ENCODE assay signal across 21 cellular contexts in the genomic region with DNA sequence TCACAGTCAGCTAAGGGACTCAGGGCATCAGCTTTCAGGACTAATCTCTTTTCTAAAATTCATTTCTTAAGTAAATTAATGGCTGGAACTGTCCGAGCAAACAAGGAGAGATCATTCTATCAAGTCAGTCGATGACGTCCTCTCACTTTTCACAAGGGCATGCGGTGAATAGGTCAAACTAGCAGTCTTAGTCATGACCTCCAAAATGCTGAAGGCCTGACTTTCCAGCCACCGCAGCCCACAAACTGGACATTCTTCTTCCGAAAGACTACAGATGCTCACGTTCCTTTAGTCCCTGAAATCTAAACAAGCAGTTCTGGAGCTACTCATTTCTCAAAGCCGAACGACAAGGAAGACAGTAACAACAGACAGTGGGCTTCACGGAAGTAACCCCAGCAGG.
"Had no signal": no experiment of that assay in that cellular context is flagged by ENCODE, and none has a peak within 500 bp of the region (broad histone marks: within the 10 kb centered on the region; RNA-seq: fewer than 3 reads in every experiment).

No MANE protein-coding gene starts in this region.

- ATAC-seq: foreskin keratinocyte; gastroesophageal sphincter; heart left ventricle; left lobe of liver; naive thymus-derived CD8-positive, alpha-beta T cell; pancreas; right lobe of liver; stimulated activated naive B cell treated with anti-CD40 and anti-IgM and Interleukin-4, amounts not matched to agents 10 μg/mL and 1 μg/mL and 100 μg/mL, for 72 hours; upper lobe of right lung had no signal

- H3K4me3 ChIP-seq: gastroesophageal sphincter, heart left ventricle, hepatocyte, pancreas, right lobe of liver, transverse colon, upper lobe of right lung, uterus had no signal

- H3K36me3 ChIP-seq: gastroesophageal sphincter, heart left ventricle, neutrophil, pancreas, transverse colon, upper lobe of right lung, uterus had no signal

- H3K27ac ChIP-seq: foreskin keratinocyte, gastroesophageal sphincter, heart left ventricle, hepatocyte, neutrophil, pancreas, right lobe of liver, transverse colon, upper lobe of right lung, uterus had no signal

- H3K4me1 ChIP-seq: pancreas, right lobe of liver, upper lobe of right lung, uterus had no signal

- DNase-seq: cortex of kidney; effector CD4-positive, alpha-beta T cell; foreskin keratinocyte; heart left ventricle; kidney; mesendoderm; midbrain; naive thymus-derived CD8-positive, alpha-beta T cell; pancreas; right lobe of liver; small intestine; stimulated activated CD4-positive, alpha-beta T cell treated with anti-CD3 and anti-CD28 coated beads, Interleukin-15, amount 100 ng/mL, for 24 hours; stimulated activated CD4-positive, alpha-beta T cell treated with anti-CD3 and anti-CD28 coated beads, Interleukin-2, amount 100 ng/mL, for 48 hours; stimulated activated naive B cell treated with anti-CD40 and anti-IgM and Interleukin-4, amounts not matched to agents 10 μg/mL and 1 μg/mL and 100 μg/mL, for 72 hours; transverse colon; upper lobe of right lung; uterus had no signal

- H3K9me3 ChIP-seq: gastroesophageal sphincter, heart left ventricle, neutrophil, pancreas, right lobe of liver, transverse colon, upper lobe of right lung, uterus had no signal

- FAIRE-seq: kidney, pancreas, small intestine had no signal

- H3K27me3 ChIP-seq: foreskin keratinocyte, gastroesophageal sphincter, heart left ventricle, hepatocyte, neutrophil, right lobe of liver, transverse colon, upper lobe of right lung, uterus had no signal
